In the genomic region with DNA sequence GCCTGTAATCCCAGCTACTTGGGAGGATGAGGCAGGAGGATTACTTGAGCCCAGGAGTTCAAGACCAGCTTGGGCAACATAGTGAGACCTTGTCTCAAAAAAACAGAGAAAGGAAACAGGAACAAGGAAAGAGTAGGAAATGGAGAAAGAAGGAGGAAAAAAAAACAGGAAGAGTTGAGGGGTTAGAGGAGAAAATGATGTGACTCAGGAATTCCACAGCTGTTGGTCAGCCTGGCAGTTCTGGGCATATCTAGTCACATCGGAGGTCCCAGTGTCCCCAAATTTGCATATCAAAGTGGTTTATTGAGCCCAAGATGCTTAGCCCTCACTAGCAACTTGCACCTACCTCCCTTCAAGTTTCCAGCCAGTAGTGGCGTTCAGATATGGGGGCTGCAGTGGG, we compare ENCODE assay signal across 24 cellular contexts. TPM values are rescaled to one million over a fixed set of nuclear protein-coding genes. Genes with fewer than 3 reads are reported as not detected.
DNase-seq lines count a peak whose midpoint lies in the region; ATAC-seq and TF ChIP-seq lines count a peak whose summit lies in the region.
"Had no signal": no experiment of that assay in that cellular context is flagged by ENCODE, and none has a peak within 500 bp of the region (broad histone marks: within the 10 kb centered on the region; RNA-seq: fewer than 3 reads in every experiment).

No MANE protein-coding gene starts in this region.

- no peak overlapping the region for H2AFZ ChIP-seq in SK-N-SH (ENCODE audit: low read depth)

- no peak for ATAC-seq in SK-N-SH treated with all-trans-retinoic acid at 6 μM for 48 hours
- no peak for ATAC-seq in HG02610 (IDR thresholded peaks at IDR 0.05; ENCODE audit: unreplicated experiment)
- ATAC-seq: heart right ventricle, HepG2, left ventricle myocardium superior had no signal

- peaks cover 6% of the 10 kb centered on the region for H3K27me3 Mint-ChIP-seq in endothelial cell (ENCODE audit: unreplicated experiment)
- H3K27me3 Mint-ChIP-seq: activated B cell treated with CpG ODN at 0.5 μM for 24 hours; activated CD4-positive, alpha-beta memory T cell treated with anti-CD3 and anti-CD28 coated beads, Interleukin-2, amount 10 ng/mL, durations not matched to agents 7 days and 5 days; activated naive CD8-positive, alpha-beta T cell treated with anti-CD3 and anti-CD28 coated beads, Interleukin-2, amount 10 ng/mL, durations not matched to agents 7 days and 5 days had no signal

- no peak for TF ChIP-seq POLR2A in esophagus squamous epithelium (IDR thresholded peaks at IDR 0.05)

- no peaks in the 10 kb centered on the region for H3K9me2 ChIP-seq in SK-N-SH

- H4K20me1 ChIP-seq in SK-N-SH (ENCODE audit: insufficient read depth) = no peaks in the 10 kb centered on the region

- no peaks in the 10 kb centered on the region for H3K79me2 ChIP-seq in SK-N-SH (ENCODE audit: insufficient read depth)

- H3K4me3 ChIP-seq in SK-N-SH (ENCODE audit: low read depth in 2 of 2, low read length in 1 of 2) = no peak overlapping the region
- H3K4me3 ChIP-seq in skeletal muscle satellite cell (ENCODE audit: low read length) = no peak overlapping the region
- H3K4me3 ChIP-seq in esophagus squamous epithelium = no peak overlapping the region
- H3K4me3 ChIP-seq: heart right ventricle, SJCRH30 had no signal

- H3K36me3 ChIP-seq in SK-N-SH (replicated peaks in 1 of 2; ENCODE audit: control insufficient read depth in 1 of 2, insufficient read depth in 2 of 2, low read length in 1 of 2) (peaks cover 0 to 13% of the 10 kb centered on the region in 2 experiments), skeletal muscle satellite cell (ENCODE audit: insufficient read depth, low read length) (peaks cover 24% of the 10 kb centered on the region), esophagus squamous epithelium (peaks cover 10 to 40% (median 15%) of the 10 kb centered on the region in 3 donors)
- H3K36me3 ChIP-seq: SJCRH30 had no signal

- no peaks in the 10 kb centered on the region for H3K9me3 Mint-ChIP-seq in endothelial cell (ENCODE audit: unreplicated experiment)
- H3K9me3 Mint-ChIP-seq: activated B cell treated with CpG ODN at 0.5 μM for 24 hours; activated CD4-positive, alpha-beta memory T cell treated with anti-CD3 and anti-CD28 coated beads, Interleukin-2, amount 10 ng/mL, durations not matched to agents 7 days and 5 days; activated naive CD8-positive, alpha-beta T cell treated with anti-CD3 and anti-CD28 coated beads, Interleukin-2, amount 10 ng/mL, durations not matched to agents 7 days and 5 days had no signal

- POLR2A ChIA-PET in SK-N-SH (lab: Yijun Ruan, JAX) = no interaction called here

- H3K4me1 Mint-ChIP-seq in endothelial cell (ENCODE audit: unreplicated experiment) = peaks cover 44% of the 10 kb centered on the region

- H3K9me3 ChIP-seq in SK-N-SH (no peaks in the 10 kb centered on the region), skeletal muscle satellite cell (replicated peaks; ENCODE audit: low read length) (no peaks in the 10 kb centered on the region), esophagus squamous epithelium (no peaks in the 10 kb centered on the region)
- H3K9me3 ChIP-seq: heart right ventricle, SJCRH30 had no signal

- H3K4me1 ChIP-seq in SK-N-SH (ENCODE audit: control insufficient read depth in 1 of 2, insufficient read depth in 2 of 2, low read depth in 1 of 2, low read length in 1 of 2) (peaks cover 0 to 27% of the 10 kb centered on the region in 2 experiments; a peak in 1 of 4 replicates), skeletal muscle satellite cell (ENCODE audit: control insufficient read depth, insufficient read depth, low read length) (peaks cover 11% of the 10 kb centered on the region), esophagus squamous epithelium (peaks cover 23 to 68% (median 43%) of the 10 kb centered on the region in 3 donors)

- no peak for TF ChIP-seq RAD21 in SK-N-SH (IDR thresholded peaks at IDR 0.05; ENCODE audit: low read length)

- H3K9ac ChIP-seq in SK-N-SH = no peak overlapping the region
- no peak overlapping the region for H3K9ac ChIP-seq in skeletal muscle satellite cell (ENCODE audit: low read depth, low read length)

- 63% methylated on average over 2 of the region's 2 CpGs for WGBS in SK-N-SH (ENCODE audit: low lambda C conversion rate)
- WGBS in esophagus squamous epithelium, 2 donors = 58 to 70% methylated on average over 2 of the region's 2 CpGs

- H3K27ac ChIP-seq in SK-N-SH (ENCODE audit: low read depth in 2 of 2, low read length in 1 of 2) (peak overlapping the region in 1 of 2 experiments; percentile 21; a peak in 1 of 4 replicates), esophagus squamous epithelium (peak overlapping the region in 1 of 4 donors; percentile 54)
- H3K27ac ChIP-seq: brain microvascular endothelial cell, heart right ventricle, SJCRH30 had no signal

- peak overlapping the region; percentile 88 for H3K27ac Mint-ChIP-seq in endothelial cell (ENCODE audit: unreplicated experiment)
- H3K27ac Mint-ChIP-seq: activated B cell treated with CpG ODN at 0.5 μM for 24 hours; activated CD4-positive, alpha-beta memory T cell treated with anti-CD3 and anti-CD28 coated beads, Interleukin-2, amount 10 ng/mL, durations not matched to agents 7 days and 5 days had no signal

- DNase-seq in SK-N-SH (no peak), LHCN-M2 (ENCODE audit: low read depth) (peak; percentile 60), endothelial cell (ENCODE audit: low spot score) (no peak), esophagus squamous epithelium (lab: John Stamatoyannopoulos, UW) (no peak)
- no peak for DNase-seq in stimulated activated CD8-positive, alpha-beta memory T cell treated with anti-CD3 and anti-CD28 coated beads, Interleukin-4, amount 100 ng/mL, for 48 hours
- DNase-seq: 8988T; activated B cell treated with CpG ODN at 0.5 μM for 24 hours; activated CD4-positive, alpha-beta memory T cell treated with anti-CD3 and anti-CD28 coated beads, Interleukin-2, amount 10 ng/mL, durations not matched to agents 7 days and 5 days; activated naive CD8-positive, alpha-beta T cell treated with anti-CD3 and anti-CD28 coated beads, Interleukin-2, amount 10 ng/mL, durations not matched to agents 7 days and 5 days; brain microvascular endothelial cell; Calu3; cortex of kidney; heart right ventricle; left ventricle myocardium superior; NCI-H146; NCI-H2171 treated with DMSO at 0.1 percent for 48 hours; OCI-M1; SJCRH30; stimulated activated CD4-positive, alpha-beta T cell treated with anti-CD3 and anti-CD28 coated beads, Interleukin-4, amount 100 ng/mL, for 1 hour; trophoblast cell had no signal

- TF ChIP-seq CTCF in SK-N-SH (IDR thresholded peaks at IDR 0.05) (no peak), endothelial cell (IDR thresholded peaks at IDR 0.05; ENCODE audit: unreplicated experiment) (no peak), esophagus squamous epithelium (IDR thresholded peaks at IDR 0.05) (no peak)

- H3K4me2 ChIP-seq in SK-N-SH (no peak overlapping the region), skeletal muscle satellite cell (ENCODE audit: low read length) (peak overlapping the region; percentile 28)

- no peak for TF ChIP-seq EP300 in SK-N-SH (IDR thresholded peaks at IDR 0.05; ENCODE audit: borderline replicate concordance in 1 of 2, low read depth in 1 of 2, low read length in 1 of 2)

- peaks cover 23% of the 10 kb centered on the region for H3K36me3 Mint-ChIP-seq in endothelial cell (ENCODE audit: low read depth, unreplicated experiment)

- no peak overlapping the region for H3K4me3 Mint-ChIP-seq in endothelial cell (ENCODE audit: unreplicated experiment)
- H3K4me3 Mint-ChIP-seq: activated B cell treated with CpG ODN at 0.5 μM for 24 hours; activated CD4-positive, alpha-beta memory T cell treated with anti-CD3 and anti-CD28 coated beads, Interleukin-2, amount 10 ng/mL, durations not matched to agents 7 days and 5 days; activated naive CD8-positive, alpha-beta T cell treated with anti-CD3 and anti-CD28 coated beads, Interleukin-2, amount 10 ng/mL, durations not matched to agents 7 days and 5 days had no signal

- intact Hi-C loops in esophagus squamous epithelium (cut with DNase I) = no loop called here

- CTCF ChIA-PET in SK-N-SH (lab: Yijun Ruan, JAX) = interaction anchor here (0.9 to 5.3 kb wide), 6 partner anchors 14 to 343 kb away, joined by 3 to 114 read pairs (median 44); partner anchors contain the start of gene MAPKBP1

- no peaks in the 10 kb centered on the region for H3F3A ChIP-seq in SK-N-SH (replicated peaks; ENCODE audit: insufficient read depth)

- H3K27me3 ChIP-seq in SK-N-SH (ENCODE audit: insufficient read depth) = no peaks in the 10 kb centered on the region
- H3K27me3 ChIP-seq in skeletal muscle satellite cell (ENCODE audit: control insufficient read depth, insufficient read depth, low read length) = no peaks in the 10 kb centered on the region
- no peaks in the 10 kb centered on the region for H3K27me3 ChIP-seq in esophagus squamous epithelium
- H3K27me3 ChIP-seq: brain microvascular endothelial cell, heart right ventricle, SJCRH30 had no signal

TF ChIP-seq in SK-N-SH, 30 proteins besides CTCF, POLR2A, EP300 and RAD21:
- TF ChIP-seq GATA2 (CRISPR knock-in tag; IDR thresholded peaks at IDR 0.05) = no peak
- 0 out of 2 replicates have a peak, but pooled peaks have one; percentile 26 for TF ChIP-seq FOSL2 (IDR thresholded peaks at IDR 0.05; ENCODE audit: borderline replicate concordance, low read depth)

RNA-seq across cellular contexts. Expression of gene JMJD7, which starts 18.8 kb away (rescaled TPM):
- 6.5 and 6.8 TPM in 2 replicates for polyA plus RNA-seq in SK-N-SH (2012; rRNA removed)
- polyA plus RNA-seq in SK-N-SH (2012; cell fraction: cytosol; rRNA removed) = 3.5 and 4.6 TPM in 2 replicates
- 12.7 and 12.9 TPM in 2 replicates for polyA plus RNA-seq in SK-N-SH (2012; cell fraction: nucleus; rRNA removed)
- total RNA-seq in LHCN-M2 (2014; rRNA removed) (3.7 and 5.7 TPM in 2 replicates), endothelial cell (ENCODE audit: unreplicated experiment) (13.8 TPM), esophagus squamous epithelium (10 to 100 TPM; 20.4 to 36.9 (median 30.5) TPM)
- 4.2 TPM for polyA plus RNA-seq in LHCN-M2 (2012)
- 1.8 and 10.0 TPM in 2 replicates for total RNA-seq in skeletal muscle satellite cell (2012; rRNA removed)

RNA-seq across cellular contexts. Expression of gene PLA2G4B, which starts 29.5 kb away (rescaled TPM):
- polyA plus RNA-seq in SK-N-SH (2012; rRNA removed) = 5.3 and 6.1 TPM in 2 replicates
- 1.1 and 1.2 TPM in 2 replicates for polyA plus RNA-seq in SK-N-SH (2012; cell fraction: cytosol; rRNA removed)
- polyA plus RNA-seq in SK-N-SH (2012; cell fraction: nucleus; rRNA removed) = 38.2 and 48.8 TPM in 2 replicates
- 1.2 and 1.3 TPM in 2 replicates for total RNA-seq in LHCN-M2 (2014; rRNA removed)
- 0.64 TPM for polyA plus RNA-seq in LHCN-M2 (2012)
- 2.9 TPM for total RNA-seq in endothelial cell (ENCODE audit: unreplicated experiment)
- total RNA-seq in skeletal muscle satellite cell (2012; rRNA removed) = 0.44 and 0.76 TPM in 2 replicates
- 10 to 100 TPM; 26.5 to 58.9 (median 39.7) TPM for total RNA-seq in esophagus squamous epithelium

RNA-seq across cellular contexts. Expression of gene MAPKBP1, which starts 34.8 kb away (rescaled TPM):
- polyA plus RNA-seq in SK-N-SH (2012; rRNA removed) = 5.2 and 6.7 TPM in 2 replicates
- polyA plus RNA-seq in SK-N-SH (2012; cell fraction: cytosol; rRNA removed) = 2.0 and 3.1 TPM in 2 replicates
- 28.0 and 28.2 TPM in 2 replicates for polyA plus RNA-seq in SK-N-SH (2012; cell fraction: nucleus; rRNA removed)
- total RNA-seq in LHCN-M2 (2014; rRNA removed) (18.3 and 20.7 TPM in 2 replicates), endothelial cell (ENCODE audit: unreplicated experiment) (36.2 TPM), esophagus squamous epithelium (10 to 100 TPM; 18.4 to 37.6 (median 29.8) TPM)
- 7.4 TPM for polyA plus RNA-seq in LHCN-M2 (2012)
- total RNA-seq in skeletal muscle satellite cell (2012; rRNA removed) = 12.9 and 13.8 TPM in 2 replicates
